8 cellular contexts compared by ENCODE assay signal in the genomic region with DNA sequence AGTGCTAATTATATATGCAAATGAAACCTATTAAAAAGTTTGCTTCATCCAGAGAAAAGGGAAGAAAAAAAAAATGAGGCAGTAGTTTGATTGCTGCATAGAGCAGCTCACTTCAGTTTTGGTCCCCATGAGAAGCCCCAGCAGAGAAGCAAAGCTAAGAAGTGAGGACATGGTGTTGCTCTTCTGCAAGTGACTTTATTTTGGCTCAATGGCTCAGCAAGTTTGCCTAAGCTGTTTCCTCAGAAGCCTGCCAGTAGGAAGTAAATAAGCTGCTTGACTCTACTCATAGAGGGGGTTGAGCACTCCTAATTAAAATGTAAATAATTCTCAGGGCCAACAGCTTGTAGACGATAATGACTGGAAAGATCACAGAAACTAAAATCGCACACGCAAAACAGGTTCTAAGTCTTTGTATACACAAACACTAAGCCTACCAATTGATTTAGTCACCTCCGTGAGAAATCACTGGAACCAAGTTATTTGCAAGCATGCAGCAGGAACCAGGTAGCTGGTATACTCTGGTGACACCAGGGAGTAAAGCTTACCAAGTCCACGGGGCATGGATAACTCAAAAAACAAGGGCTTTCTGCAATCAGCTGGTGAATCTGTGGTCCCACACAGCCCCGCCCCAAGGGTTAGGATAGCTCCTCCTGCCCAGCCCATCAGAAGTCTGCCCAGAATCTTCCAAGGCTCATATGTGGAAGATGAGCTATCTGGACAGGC. TPM values are rescaled to one million over a fixed set of nuclear protein-coding genes. Genes with fewer than 3 reads are reported as not detected.
DNase-seq lines count a peak whose midpoint lies in the region; ATAC-seq and TF ChIP-seq lines count a peak whose summit lies in the region.

No MANE protein-coding gene starts in this region.

- intact Hi-C loops in spleen (cut with DNase I; ENCODE audit: low total_unique reads), result no loop called here

- H3K9me3 ChIP-seq in effector memory CD4-positive, alpha-beta T cell (ENCODE audit: control insufficient read depth, low read length), result no peaks in the 10 kb centered on the region
- no peaks in the 10 kb centered on the region for H3K9me3 ChIP-seq in spleen

- no peak for TF ChIP-seq POLR2A in spleen (IDR thresholded peaks at IDR 0.05)

- H3K36me3 ChIP-seq in effector memory CD4-positive, alpha-beta T cell (ENCODE audit: control insufficient read depth, insufficient read depth, low read length), result no peaks in the 10 kb centered on the region
- H3K36me3 ChIP-seq in spleen, result no peaks in the 10 kb centered on the region

- no peak overlapping the region for H3K27ac Mint-ChIP-seq in nephron progenitor cell

- DNase-seq in D341Med (ENCODE audit: low spot score) (peak; percentile 17), NCI-H2029 treated with DMSO at 0.1 percent for 48 hours (lab: John Stamatoyannopoulos, UW) (peak; percentile 51), spleen (no peak), ecto neural progenitor cell (ENCODE audit: low spot score) (no peak), nephron progenitor cell (no peak)
- no peak for DNase-seq in effector memory CD4-positive, alpha-beta T cell

- WGBS in spleen, 5 donors, result 70 to 86% (median 81%) methylated on average over 6 of the region's 6 CpGs

- peaks cover 18% of the 10 kb centered on the region for H3K4me1 Mint-ChIP-seq in nephron progenitor cell

- H3K27me3 ChIP-seq in effector memory CD4-positive, alpha-beta T cell (replicated peaks; ENCODE audit: control insufficient read depth, insufficient read depth, low read length, poor library complexity, severe bottlenecking), result no peaks in the 10 kb centered on the region
- no peaks in the 10 kb centered on the region for H3K27me3 ChIP-seq in spleen (replicated peaks in 1 of 7)

- peak overlapping the region; percentile 0 for H3K4me3 ChIP-seq in effector memory CD4-positive, alpha-beta T cell (ENCODE audit: insufficient read depth, low read depth, low read length, poor library complexity, severe bottlenecking)
- peak overlapping the region in 1 of 8 donors; percentile 21 for H3K4me3 ChIP-seq in spleen

- H3K27me3 Mint-ChIP-seq in nephron progenitor cell (ENCODE audit: low read depth, poor library complexity), result no peaks in the 10 kb centered on the region

- no peaks in the 10 kb centered on the region for H3K36me3 Mint-ChIP-seq in nephron progenitor cell (ENCODE audit: low read depth)

- H3K4me3 Mint-ChIP-seq in nephron progenitor cell, result no peak overlapping the region

- H3K27ac ChIP-seq in effector memory CD4-positive, alpha-beta T cell (ENCODE audit: insufficient read depth, low read length, poor library complexity, severe bottlenecking), result peak overlapping the region; percentile 52
- H3K27ac ChIP-seq in spleen, result peak overlapping the region; percentile 57 to 87 (median 80)

- ATAC-seq in GM19463 (IDR thresholded peaks at IDR 0.05; ENCODE audit: unreplicated experiment) (peak; percentile 17), GM21423 (IDR thresholded peaks at IDR 0.05; ENCODE audit: unreplicated experiment) (no peak)

- H3K9me3 Mint-ChIP-seq in nephron progenitor cell, result no peaks in the 10 kb centered on the region

- peaks cover 34% of the 10 kb centered on the region for H3K4me1 ChIP-seq in effector memory CD4-positive, alpha-beta T cell (ENCODE audit: control insufficient read depth, insufficient read depth, low read length, poor library complexity, severe bottlenecking)
- peaks cover 14 to 42% (median 22%) of the 10 kb centered on the region in 6 donors for H3K4me1 ChIP-seq in spleen

- no peak for TF ChIP-seq CTCF in spleen (IDR thresholded peaks at IDR 0.05 in 8 of 11, conservative IDR thresholded peaks at IDR 0.05 in 3 of 11)
- no peak for TF ChIP-seq CTCF in nephron progenitor cell (IDR thresholded peaks at IDR 0.05)

RNA-seq across cellular contexts. Expression of gene NABP1, which starts 39.7 kb away (rescaled TPM):
- 100 to 1,000 TPM; 150 to 292 (median 192) TPM for total RNA-seq in spleen
- polyA plus RNA-seq in spleen, result 10 to 100 TPM; 33.0 to 59.4 (median 46.5) TPM

Comparison
In these comparisons a context has a peak if more than half of its experiments do, and no peak if none do; other contexts are left out.
1. DNase-seq: peak in D341Med (single experiment) and NCI-H2029 treated with DMSO at 0.1 percent for 48 hours (single experiment); none in effector memory CD4-positive, alpha-beta T cell (0 of 3), spleen (single experiment), ecto neural progenitor cell (single experiment) and nephron progenitor cell (single experiment).